In genomic region chr2:158191076-158191566, GRCh38 we compare ENCODE assay signal across 8 cellular contexts.
DNase-seq lines count a peak whose midpoint lies in the region; ATAC-seq and TF ChIP-seq lines count a peak whose summit lies in the region.

No MANE protein-coding gene starts in this region.

- no peak overlapping the region for H3K27ac ChIP-seq in SU-DHL-6 (ENCODE audit: low read depth, low read length)
- peak overlapping the region; percentile 44 to 55 for H3K27ac ChIP-seq in uterus

- no peaks in the 10 kb centered on the region for H3K4me1 ChIP-seq in uterus

- H3K36me3 Mint-ChIP-seq in T-helper 1 cell treated with Interleukin-12 subunit alpha and Interleukin-12 subunit beta and Interleukin-4 antibody, amounts not matched to agents 30 μg/mL and 1 μg/mL, for 36 hours (ENCODE audit: low read depth), result no peaks in the 10 kb centered on the region

- peak overlapping the region; percentile 69 for H3K27ac Mint-ChIP-seq in T-helper 1 cell treated with Interleukin-12 subunit alpha and Interleukin-12 subunit beta and Interleukin-4 antibody, amounts not matched to agents 30 μg/mL and 1 μg/mL, for 36 hours

- H3K79me2 ChIP-seq in SU-DHL-6 (ENCODE audit: insufficient read depth, low read length), result no peaks in the 10 kb centered on the region

- H3K27me3 Mint-ChIP-seq in T-helper 1 cell treated with Interleukin-12 subunit alpha and Interleukin-12 subunit beta and Interleukin-4 antibody, amounts not matched to agents 30 μg/mL and 1 μg/mL, for 36 hours (ENCODE audit: low read depth), result peaks cover 28% of the 10 kb centered on the region

- no peak overlapping the region for H3K9ac ChIP-seq in SU-DHL-6 (ENCODE audit: low read length)

- H4K20me1 ChIP-seq in SU-DHL-6 (ENCODE audit: low read depth, low read length), result no peaks in the 10 kb centered on the region

- H3K4me3 ChIP-seq in SU-DHL-6 (ENCODE audit: insufficient read depth, low read length, poor library complexity, severe bottlenecking) (no peak overlapping the region), kidney epithelial cell (ENCODE audit: low read depth, low read length) (no peak overlapping the region), uterus (peak overlapping the region in 1 of 2 donors; percentile 16)

- H2AFZ ChIP-seq in SU-DHL-6 (ENCODE audit: low read depth, low read length, severe bottlenecking), result no peak overlapping the region

- TF ChIP-seq CTCF in SU-DHL-6 (IDR thresholded peaks at IDR 0.05; ENCODE audit: insufficient read depth, low read length, poor library complexity, severe bottlenecking), result no peak
- TF ChIP-seq CTCF in kidney epithelial cell (IDR thresholded peaks at IDR 0.05; ENCODE audit: insufficient read depth, low read length, poor library complexity, severe bottlenecking), result no peak
- no peak for TF ChIP-seq CTCF in uterus (IDR thresholded peaks at IDR 0.05)

- peaks cover 14% of the 10 kb centered on the region for H3K4me1 Mint-ChIP-seq in T-helper 1 cell treated with Interleukin-12 subunit alpha and Interleukin-12 subunit beta and Interleukin-4 antibody, amounts not matched to agents 30 μg/mL and 1 μg/mL, for 36 hours (ENCODE audit: low read depth)

- H3K9me2 ChIP-seq in SU-DHL-6 (replicated peaks; ENCODE audit: insufficient read depth, low read length), result no peaks in the 10 kb centered on the region

- H3K27me3 ChIP-seq in SU-DHL-6 (ENCODE audit: low read length) (no peaks in the 10 kb centered on the region), kidney epithelial cell (ENCODE audit: control insufficient read depth, insufficient read depth, low read length) (no peaks in the 10 kb centered on the region), uterus (no peaks in the 10 kb centered on the region)

- intact Hi-C loops in uterus (cut with DNase I; ENCODE audit: low total_unique reads), result no loop called here

- DNase-seq in T-helper 1 cell (no peak), kidney epithelial cell (ENCODE audit: low read depth) (peak; percentile 61), uterus (no peak), DMS 273 treated with DMSO at 0.1 percent for 48 hours (lab: John Stamatoyannopoulos, UW) (no peak)
- no peak for DNase-seq in activated CD4-positive, CD25-positive, alpha-beta regulatory T cell treated with anti-CD3 and anti-CD28 coated beads, Interleukin-2, amount 50 U/mL, for 72 hours

- no peak for TF ChIP-seq POLR2A in uterus (IDR thresholded peaks at IDR 0.05)

- peak overlapping the region; percentile 18 for H3K4me2 ChIP-seq in SU-DHL-6 (ENCODE audit: low read depth, low read length, poor library complexity, severe bottlenecking)

- H3F3A ChIP-seq in SU-DHL-6 (ENCODE audit: insufficient read depth), result no peaks in the 10 kb centered on the region

- H3K9me3 ChIP-seq in SU-DHL-6 (ENCODE audit: insufficient read depth, low read length) (no peaks in the 10 kb centered on the region), uterus (no peaks in the 10 kb centered on the region)

- H3K4me3 Mint-ChIP-seq in T-helper 1 cell treated with Interleukin-12 subunit alpha and Interleukin-12 subunit beta and Interleukin-4 antibody, amounts not matched to agents 30 μg/mL and 1 μg/mL, for 36 hours, result peak overlapping the region; percentile 54

- H3K9me3 Mint-ChIP-seq in T-helper 1 cell treated with Interleukin-12 subunit alpha and Interleukin-12 subunit beta and Interleukin-4 antibody, amounts not matched to agents 30 μg/mL and 1 μg/mL, for 36 hours, result no peaks in the 10 kb centered on the region

- no peaks in the 10 kb centered on the region for H3K36me3 ChIP-seq in SU-DHL-6 (ENCODE audit: low read length)
- H3K36me3 ChIP-seq in kidney epithelial cell (ENCODE audit: control insufficient read depth, insufficient read depth, low read length), result no peaks in the 10 kb centered on the region
- no peaks in the 10 kb centered on the region for H3K36me3 ChIP-seq in uterus

- ATAC-seq in HG02938 (IDR thresholded peaks at IDR 0.05; ENCODE audit: unreplicated experiment), result peak; percentile 87
